8 cellular contexts compared by ENCODE assay signal in genomic region chr12:56468216-56469006, GRCh38. TPM values are rescaled to one million over a fixed set of nuclear protein-coding genes. Genes with fewer than 3 reads are reported as not detected.
A peak's percentile ranks its signal among the peaks of the same experiment; 100 is the strongest.
DNase-seq lines count a peak whose midpoint lies in the region; ATAC-seq and TF ChIP-seq lines count a peak whose summit lies in the region.

SPRYD4 (plus strand) TSS chr12:56468578; CDS start chr12:56468592, 14 bp downstream.

- DNase-seq in Ammon's horn (ENCODE audit: low spot score) = peak; percentile 97
- peak; percentile 90 for DNase-seq in NCI-H460 (ENCODE audit: extremely low read depth, low read depth)
- DNase-seq in activated CD4-positive, alpha-beta T cell treated with anti-CD3 and anti-CD28 coated beads for 24 hours (ENCODE audit: low read depth in 2 of 2) = peak; percentile 83 to 85
- peak; percentile 95 for DNase-seq in choroid plexus epithelial cell (ENCODE audit: low read depth)
- peak; percentile 98 for DNase-seq in left kidney (ENCODE audit: low read depth, low spot score)
- peak; percentile 94 for DNase-seq in stimulated activated CD4-positive, alpha-beta T cell treated with anti-CD3 and anti-CD28 coated beads, Interleukin-1b, Interleukin-23, amount 100 ng/mL, for 48 hours

- peak; percentile 92 for ATAC-seq in HG03432 (IDR thresholded peaks at IDR 0.05; ENCODE audit: unreplicated experiment)

- H3K4me3 ChIP-seq in choroid plexus epithelial cell (ENCODE audit: low read depth, low read length) = peak within 1 kb of the TSS; percentile 74

- peak; percentile 96 for TF ChIP-seq POLR2A in GM19193 (IDR thresholded peaks at IDR 0.05; ENCODE audit: extremely low read depth, insufficient read depth, insufficient read length)

- TF ChIP-seq CTCF in choroid plexus epithelial cell (conservative IDR thresholded peaks at IDR 0.05; ENCODE audit: low read depth, low read length) = peak; percentile 39

RNA-seq across cellular contexts. Expression of gene SPRYD4, which starts in this region (rescaled TPM):
- total RNA-seq in NCI-H460 (2014; rRNA removed; shearing (Covaris generic)) = 1.8 and 2.5 TPM in 2 replicates
- 6.7 and 9.0 TPM in 2 replicates for polyA plus RNA-seq in NCI-H460 (2014; cell fraction: nucleus; rRNA removed)

Comparison
In these comparisons a context has a peak if more than half of its experiments do, and no peak if none do; other contexts are left out.
1. Peak in every context shown above with its lines: DNase-seq, ATAC-seq and H3K4me3 ChIP-seq.